ENCODE assay signal across 20 cellular contexts in the genomic region with DNA sequence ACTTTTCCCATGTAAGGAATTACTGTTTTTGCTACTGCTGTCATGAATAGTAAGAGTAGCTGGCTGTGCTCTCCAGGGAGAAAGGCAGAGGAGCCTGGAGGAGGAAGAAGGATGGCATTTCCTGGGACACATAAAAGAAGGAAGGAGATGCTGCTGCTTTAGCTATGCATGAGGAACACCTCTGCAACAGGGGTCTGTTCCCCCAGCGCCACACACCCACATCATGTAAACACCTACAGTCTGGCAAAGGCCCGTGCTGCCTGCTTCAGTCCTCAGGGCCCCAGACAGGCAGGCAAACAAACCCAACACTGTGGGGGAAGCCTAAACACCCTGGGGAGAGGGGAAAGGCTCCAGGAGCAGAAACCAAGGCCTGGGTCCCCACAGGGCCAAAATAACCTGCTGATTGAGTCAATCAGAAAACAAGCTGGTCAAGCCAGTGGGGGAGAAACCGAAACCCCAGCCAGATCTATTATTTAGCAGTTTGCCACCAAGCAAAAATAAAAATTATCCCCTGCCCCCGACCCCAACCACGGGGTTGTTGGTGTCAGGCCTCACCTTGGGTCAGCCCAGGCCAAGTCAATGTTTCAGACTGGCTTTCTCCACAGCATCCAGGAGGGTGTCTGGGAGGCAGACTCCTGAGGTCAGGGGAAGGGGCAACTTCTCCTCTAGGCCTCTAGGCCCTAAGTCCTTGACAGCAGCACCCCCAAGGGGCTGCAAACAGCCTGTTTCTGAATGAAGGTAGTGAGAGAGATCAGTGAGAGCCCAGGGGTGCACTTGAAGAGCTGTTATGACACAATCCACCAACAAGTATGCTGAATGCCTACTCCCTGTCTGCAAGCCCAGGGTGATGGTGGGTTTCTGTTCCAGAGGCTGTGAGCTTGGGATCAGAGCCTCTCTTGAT. TPM values are rescaled to one million over a fixed set of nuclear protein-coding genes. Genes with fewer than 3 reads are reported as not detected.
A peak's percentile ranks its signal among the peaks of the same experiment; 100 is the strongest.
DNase-seq lines count a peak whose midpoint lies in the region; ATAC-seq and TF ChIP-seq lines count a peak whose summit lies in the region.
"Had no signal": no experiment of that assay in that cellular context is flagged by ENCODE, and none has a peak within 500 bp of the region (broad histone marks: within the 10 kb centered on the region; RNA-seq: fewer than 3 reads in every experiment).

No MANE protein-coding gene starts in this region.

- H3K36me3 Mint-ChIP-seq in stimulated activated naive B cell treated with anti-CD40 and anti-IgM and Interleukin-4, amounts not matched to agents 10 μg/mL and 1 μg/mL and 100 μg/mL, for 72 hours = no peaks in the 10 kb centered on the region
- H3K36me3 Mint-ChIP-seq in CD4-positive, alpha-beta memory T cell = no peaks in the 10 kb centered on the region
- no peaks in the 10 kb centered on the region for H3K36me3 Mint-ChIP-seq in MCF 10A (ENCODE audit: insufficient read depth, unreplicated experiment)
- H3K36me3 Mint-ChIP-seq: activated naive CD4-positive, alpha-beta T cell treated with anti-CD3 and anti-CD28 coated beads, Interleukin-2, amount 50 U/mL, for 72 hours; CD14-positive monocyte; natural killer cell treated with Interleukin-12 subunit alpha and Interleukin-12 subunit beta and Interleukin-15 and Interleukin-18, amount 100 ng/mL, for 72 hours had no signal

- H4K91ac ChIP-seq in IMR-90 (ENCODE audit: insufficient read depth, low read depth, low read length) = peak overlapping the region; percentile 66

- peak overlapping the region; percentile 85 for H2AFZ ChIP-seq in IMR-90 (replicated peaks; ENCODE audit: low read length, poor library complexity)

- CTCF ChIA-PET in IMR-90 (lab: Yijun Ruan, JAX) (interaction anchor here (0.6 to 1.1 kb wide), 2 partner anchors 26 to 604 kb away, joined by 3 to 5 read pairs; no protein-coding TSS in a partner anchor), MCF 10A (lab: Yijun Ruan, JAX) (interaction anchor here (0.5 to 1.5 kb wide), 5 partner anchors 9 to 577 kb away, joined by 3 to 8 read pairs (median 3); no protein-coding TSS in a partner anchor)
- CTCF ChIA-PET in CD4-positive, alpha-beta memory T cell (lab: Charles Lee; ENCODE audit: partially characterized antibody) = interaction anchor here (1.3 to 1.4 kb wide), 2 partner anchors 25 to 27 kb away, joined by 3 to 4 read pairs; no protein-coding TSS in a partner anchor

- DNase-seq in IMR-90 = no peak
- DNase-seq in choroid plexus epithelial cell (ENCODE audit: low read depth) = no peak
- no peak for DNase-seq in stimulated activated naive B cell treated with anti-CD40 and anti-IgM and Interleukin-4, amounts not matched to agents 10 μg/mL and 1 μg/mL and 100 μg/mL, for 72 hours
- no peak for DNase-seq in CD4-positive, alpha-beta memory T cell
- no peak for DNase-seq in MCF 10A (ENCODE audit: unreplicated experiment)
- DNase-seq: erythroblast; heart right ventricle; left ventricle myocardium superior; NCI-H2029; NK-92 treated with Interleukin-12 subunit alpha and Interleukin-12 subunit beta, amount 100 ng/mL, for 24 hours had no signal

- H3K56ac ChIP-seq in IMR-90 (ENCODE audit: extremely low read depth, insufficient read depth, low read length) = no peak overlapping the region

- ATAC-seq in GM18909 (IDR thresholded peaks at IDR 0.05; ENCODE audit: poor library complexity, unreplicated experiment) = peak; percentile 43
- ATAC-seq in IMR-90 (ENCODE audit: low read depth) = no peak; the same call in 1 of the 2 replicates
- ATAC-seq in stimulated activated naive B cell treated with anti-CD40 and anti-IgM and Interleukin-4, amounts not matched to agents 10 μg/mL and 1 μg/mL and 100 μg/mL, for 72 hours (replicated peaks) = peak; percentile 25 to 51
- ATAC-seq in GM21381 (IDR thresholded peaks at IDR 0.05; ENCODE audit: unreplicated experiment) = no peak
- ATAC-seq: heart right ventricle; left ventricle myocardium superior; natural killer cell treated with Interleukin-12 subunit alpha and Interleukin-12 subunit beta and Interleukin-15 and Interleukin-18, amount 100 ng/mL, for 72 hours had no signal

- no peaks in the 10 kb centered on the region for H3K36me3 ChIP-seq in IMR-90 (ENCODE audit: control insufficient read depth, insufficient read depth, low read length)
- no peaks in the 10 kb centered on the region for H3K36me3 ChIP-seq in CD4-positive, alpha-beta memory T cell (ENCODE audit: insufficient read depth, low read length)
- H3K36me3 ChIP-seq: heart right ventricle, SJSA1 had no signal

- TF ChIP-seq RAD21 in IMR-90 (IDR thresholded peaks at IDR 0.05; ENCODE audit: low read length) = no peak

- peak overlapping the region; percentile 90; the same call in 2 of the 3 replicates for H2BK15ac ChIP-seq in IMR-90 (ENCODE audit: low read depth, low read length)

- peaks cover 0 to 3% of the 10 kb centered on the region in 2 donors for H3K9me3 Mint-ChIP-seq in stimulated activated naive B cell treated with anti-CD40 and anti-IgM and Interleukin-4, amounts not matched to agents 10 μg/mL and 1 μg/mL and 100 μg/mL, for 72 hours
- H3K9me3 Mint-ChIP-seq in CD4-positive, alpha-beta memory T cell = peaks cover 0 to 2% (median 0%) of the 10 kb centered on the region in 8 donors
- no peaks in the 10 kb centered on the region for H3K9me3 Mint-ChIP-seq in MCF 10A (ENCODE audit: unreplicated experiment)
- H3K9me3 Mint-ChIP-seq: activated naive CD4-positive, alpha-beta T cell treated with anti-CD3 and anti-CD28 coated beads, Interleukin-2, amount 50 U/mL, for 72 hours; natural killer cell treated with Interleukin-12 subunit alpha and Interleukin-12 subunit beta and Interleukin-15 and Interleukin-18, amount 100 ng/mL, for 72 hours; stimulated activated naive CD8-positive, alpha-beta T cell treated with anti-CD3 and anti-CD28 coated beads, Interleukin-15, Interleukin-2, amounts not matched to agents 100 ng/mL and 50 ng/mL, for 24 hours had no signal

- H2BK20ac ChIP-seq in IMR-90 (ENCODE audit: low read depth, low read length) = peak overlapping the region; percentile 64

- no CpG with 5 or more reads among the region's 5 CpGs for WGBS in IMR-90 (ENCODE audit: extremely low coverage in 2 of 2, insufficient read length in 1 of 2), 2 experiments

- no peak overlapping the region for H3K9ac ChIP-seq in IMR-90 (ENCODE audit: low read depth, low read length)

- H3K27me3 Mint-ChIP-seq in stimulated activated naive B cell treated with anti-CD40 and anti-IgM and Interleukin-4, amounts not matched to agents 10 μg/mL and 1 μg/mL and 100 μg/mL, for 72 hours = peaks cover 11 to 30% of the 10 kb centered on the region in 2 donors
- H3K27me3 Mint-ChIP-seq in CD4-positive, alpha-beta memory T cell = peaks cover 7 to 8% of the 10 kb centered on the region in 2 donors
- no peaks in the 10 kb centered on the region for H3K27me3 Mint-ChIP-seq in MCF 10A (ENCODE audit: insufficient read depth, unreplicated experiment)

- H3K9me1 ChIP-seq in IMR-90 (ENCODE audit: insufficient read depth, low read length) = peaks cover 19% of the 10 kb centered on the region

- peak overlapping the region; percentile 56; the same call in 1 of the 2 replicates for H3K14ac ChIP-seq in IMR-90 (replicated peaks; ENCODE audit: low read depth, low read length)

- no peaks in the 10 kb centered on the region for H3K9me3 ChIP-seq in IMR-90 (ENCODE audit: control insufficient read depth, insufficient read depth, low read length)
- no peaks in the 10 kb centered on the region for H3K9me3 ChIP-seq in CD4-positive, alpha-beta memory T cell (ENCODE audit: control insufficient read depth in 1 of 2, low read length in 2 of 2)
- H3K9me3 ChIP-seq: heart right ventricle, SJSA1 had no signal

- no peak overlapping the region for H3K27ac Mint-ChIP-seq in stimulated activated naive B cell treated with anti-CD40 and anti-IgM and Interleukin-4, amounts not matched to agents 10 μg/mL and 1 μg/mL and 100 μg/mL, for 72 hours
- H3K27ac Mint-ChIP-seq in CD4-positive, alpha-beta memory T cell = peak overlapping the region in 1 of 7 donors; percentile 60
- H3K27ac Mint-ChIP-seq in MCF 10A (ENCODE audit: low read depth, unreplicated experiment) = no peak overlapping the region
- H3K27ac Mint-ChIP-seq: activated naive CD4-positive, alpha-beta T cell treated with anti-CD3 and anti-CD28 coated beads, Interleukin-2, amount 50 U/mL, for 72 hours; natural killer cell treated with Interleukin-12 subunit alpha and Interleukin-12 subunit beta and Interleukin-15 and Interleukin-18, amount 100 ng/mL, for 72 hours; stimulated activated naive CD8-positive, alpha-beta T cell treated with anti-CD3 and anti-CD28 coated beads, Interleukin-15, Interleukin-2, amounts not matched to agents 100 ng/mL and 50 ng/mL, for 24 hours had no signal

- H4K8ac ChIP-seq in IMR-90 (ENCODE audit: low read depth in 2 of 2, low read length in 2 of 2) = peak overlapping the region; percentile 82 to 85

- H3K4me2 ChIP-seq in IMR-90 (ENCODE audit: low read depth, low read length) = no peak overlapping the region

- no TSS peak for BruUV-seq in IMR-90 (replicated peaks; lab: Mats Ljungman, UMichigan)
- BruUV-seq in MCF 10A (replicated peaks; lab: Mats Ljungman, UMichigan) = no TSS peak

- H3K27me3 ChIP-seq in IMR-90 (ENCODE audit: control insufficient read depth, insufficient read depth, low read length) = no peaks in the 10 kb centered on the region
- no peaks in the 10 kb centered on the region for H3K27me3 ChIP-seq in CD4-positive, alpha-beta memory T cell (ENCODE audit: insufficient read depth, low read length)
- H3K27me3 ChIP-seq: SJSA1 had no signal

- H4K20me1 ChIP-seq in IMR-90 (ENCODE audit: insufficient read depth, low read length) = no peaks in the 10 kb centered on the region

- peak overlapping the region; percentile 71; the same call in 1 of the 2 replicates for H3K23ac ChIP-seq in IMR-90 (ENCODE audit: low read depth, low read length)

- 0 out of 2 replicates have a peak overlapping the region, but pooled peaks have one; percentile 4 for H3K27ac ChIP-seq in IMR-90 (ENCODE audit: insufficient read depth, low read length)
- H3K27ac ChIP-seq in CD4-positive, alpha-beta memory T cell (ENCODE audit: low read depth, low read length) = no peak overlapping the region
- H3K27ac ChIP-seq: SJSA1 had no signal

- no peaks in the 10 kb centered on the region for H3K4me1 Mint-ChIP-seq in stimulated activated naive B cell treated with anti-CD40 and anti-IgM and Interleukin-4, amounts not matched to agents 10 μg/mL and 1 μg/mL and 100 μg/mL, for 72 hours
- peaks cover 0 to 1% (median under 1%) of the 10 kb centered on the region in 4 donors for H3K4me1 Mint-ChIP-seq in CD4-positive, alpha-beta memory T cell
- H3K4me1 Mint-ChIP-seq in MCF 10A (ENCODE audit: insufficient read depth, unreplicated experiment) = peaks cover 31% of the 10 kb centered on the region
- H3K4me1 Mint-ChIP-seq: CD14-positive monocyte had no signal

- peak overlapping the region; percentile 69 for H2BK5ac ChIP-seq in IMR-90 (ENCODE audit: low read depth, low read length, poor library complexity, severe bottlenecking)

- H3K4me1 ChIP-seq in IMR-90 (ENCODE audit: control insufficient read depth, insufficient read depth, low read length) = peaks cover 30% of the 10 kb centered on the region
- no peaks in the 10 kb centered on the region for H3K4me1 ChIP-seq in CD4-positive, alpha-beta memory T cell (ENCODE audit: insufficient read depth, low read length)

- peak overlapping the region; percentile 67 for H2BK120ac ChIP-seq in IMR-90 (ENCODE audit: low read depth, low read length)

- peak overlapping the region; percentile 62 for H4K5ac ChIP-seq in IMR-90 (ENCODE audit: low read depth, low read length)

- H2AK5ac ChIP-seq in IMR-90 (ENCODE audit: low read depth, low read length) = peak overlapping the region; percentile 71

- no peak overlapping the region for H3K4me3 Mint-ChIP-seq in stimulated activated naive B cell treated with anti-CD40 and anti-IgM and Interleukin-4, amounts not matched to agents 10 μg/mL and 1 μg/mL and 100 μg/mL, for 72 hours
- H3K4me3 Mint-ChIP-seq in CD4-positive, alpha-beta memory T cell = no peak overlapping the region
- H3K4me3 Mint-ChIP-seq in MCF 10A (ENCODE audit: unreplicated experiment) = no peak overlapping the region
- H3K4me3 Mint-ChIP-seq: CD14-positive monocyte; natural killer cell treated with Interleukin-12 subunit alpha and Interleukin-12 subunit beta and Interleukin-15 and Interleukin-18, amount 100 ng/mL, for 72 hours; stimulated activated naive CD8-positive, alpha-beta T cell treated with anti-CD3 and anti-CD28 coated beads, Interleukin-15, Interleukin-2, amounts not matched to agents 100 ng/mL and 50 ng/mL, for 24 hours had no signal

- POLR2A ChIA-PET in IMR-90 (lab: Charles Lee; ENCODE audit: unreplicated experiment) = no interaction called here
- POLR2A ChIA-PET in CD4-positive, alpha-beta memory T cell (lab: Charles Lee; ENCODE audit: partially characterized antibody) = no interaction called here
- POLR2A ChIA-PET in MCF 10A (lab: Yijun Ruan, JAX) = interaction anchor here (1.0 to 1.2 kb wide), 2 partner anchors 13 to 80 kb away, joined by 3 to 4 read pairs; no protein-coding TSS in a partner anchor

- dilution Hi-C loops in IMR-90 (cut with HindIII; ENCODE audit: low sequenced_read_pairs, unreplicated experiment) = no loop called here

- no peak for TF ChIP-seq POLR2A in IMR-90 (IDR thresholded peaks at IDR 0.05; ENCODE audit: low read depth, low read length)

- H3K4me3 ChIP-seq in IMR-90 (ENCODE audit: insufficient read depth, low read depth, low read length) = no peak overlapping the region
- H3K4me3 ChIP-seq in choroid plexus epithelial cell (ENCODE audit: low read depth, low read length) = no peak overlapping the region
- no peak overlapping the region for H3K4me3 ChIP-seq in CD4-positive, alpha-beta memory T cell (ENCODE audit: low read length in 2 of 2)
- H3K4me3 ChIP-seq: heart right ventricle, SJSA1 had no signal

- intact Hi-C loops in IMR-90 (cut with micrococcal nuclease) (no loop called here), MCF 10A (cut with micrococcal nuclease) (no loop called here)
- intact Hi-C loops in CD4-positive, alpha-beta memory T cell (cut with micrococcal nuclease) = no loop called here

- H2AK9ac ChIP-seq in IMR-90 (replicated peaks; ENCODE audit: low read depth, low read length, poor library complexity) = peak overlapping the region; percentile 79

- peak overlapping the region; percentile 52 for H3K18ac ChIP-seq in IMR-90 (ENCODE audit: low read depth, low read length)

- in situ Hi-C loops in IMR-90 (cut with MboI; ENCODE audit: low sequenced_read_pairs) = no loop called here

- 0 out of 4 replicates have a peak, but pooled peaks cover 0 to 2% of the 10 kb centered on the region in 2 experiments for H3K79me1 ChIP-seq in IMR-90 (ENCODE audit: low read depth in 1 of 2, low read length in 2 of 2)

- TF ChIP-seq CTCF in IMR-90 (conservative IDR thresholded peaks at IDR 0.05; ENCODE audit: low read depth, low read length) (no peak), choroid plexus epithelial cell (conservative IDR thresholded peaks at IDR 0.05; ENCODE audit: low read depth, low read length) (peak; percentile 12), MCF 10A (IDR thresholded peaks at IDR 0.05; ENCODE audit: unreplicated experiment) (no peak)

- H3K4ac ChIP-seq in IMR-90 (ENCODE audit: low read depth, low read length) = peak overlapping the region; percentile 81

RNA-seq across cellular contexts. Expression of gene SCUBE3, which starts 34.6 kb away (rescaled TPM):
- total RNA-seq in IMR-90 (2012; rRNA removed) = 19.9 and 21.1 TPM in 2 replicates
- polyA plus RNA-seq in IMR-90 (2012; rRNA removed) = 41.5 and 45.5 TPM in 2 replicates
- polyA plus RNA-seq in IMR-90 (2012; cell fraction: cytosol; rRNA removed) = 24.2 and 25.6 TPM in 2 replicates
- polyA plus RNA-seq in IMR-90 (2012; cell fraction: nucleus; rRNA removed; ENCODE audit: low replicate concordance) = 53.9 and 65.7 TPM in 2 replicates
- total RNA-seq in CD4-positive, alpha-beta memory T cell = not detected
- under 1 TPM; 0.03 to 0.08 TPM for polyA plus RNA-seq in CD4-positive, alpha-beta memory T cell
- not detected in 2 replicates for total RNA-seq in MCF 10A (2022)
- polyA plus RNA-seq: CD14-positive monocyte had no signal

RNA-seq across cellular contexts. Expression of gene TCP11, which starts 38.0 kb away (rescaled TPM):
- total RNA-seq in IMR-90 (2012; rRNA removed) = 0.36 and 0.56 TPM in 2 replicates
- 0.30 and 0.34 TPM in 2 replicates for polyA plus RNA-seq in IMR-90 (2012; rRNA removed)
- polyA plus RNA-seq in IMR-90 (2012; cell fraction: cytosol; rRNA removed) = 0.16 TPM in 1 of 2 replicates, not detected in the other
- 0.09 and 0.11 TPM in 2 replicates for polyA plus RNA-seq in IMR-90 (2012; cell fraction: nucleus; rRNA removed; ENCODE audit: low replicate concordance)
- total RNA-seq in CD4-positive, alpha-beta memory T cell = not detected
- not detected for polyA plus RNA-seq in CD4-positive, alpha-beta memory T cell
- not detected in 2 replicates for total RNA-seq in MCF 10A (2022)
- total RNA-seq: activated naive CD4-positive, alpha-beta T cell treated with anti-CD3 and anti-CD28 coated beads, Interleukin-2, amount 50 U/mL, for 72 hours; cerebellum; G401; heart right ventricle; left ventricle myocardium superior; natural killer cell treated with Interleukin-12 subunit alpha and Interleukin-12 subunit beta and Interleukin-15 and Interleukin-18, amount 100 ng/mL, for 72 hours; skeletal muscle tissue had no signal
- polyA plus RNA-seq: CD14-positive monocyte had no signal

Comparison
In these comparisons a context has a peak if more than half of its experiments do, and no peak if none do; other contexts are left out.
1. ATAC-seq: peak in GM18909 (single experiment) and stimulated activated naive B cell treated with anti-CD40 and anti-IgM and Interleukin-4, amounts not matched to agents 10 μg/mL and 1 μg/mL and 100 μg/mL, for 72 hours (2 of 2); none in IMR-90 (single experiment) and GM21381 (single experiment).
2. RNA of gene SCUBE3, which starts 34.6 kb away (total RNA-seq): 19.9 to 21.1 TPM in IMR-90; not detected in MCF 10A and not detected in CD4-positive, alpha-beta memory T cell; every median in the first group is over 10 times any median in the second.